Comparison of ENCODE assay signal across 31 cellular contexts in genomic region chr2:182854405-182855105, GRCh38. TPM values are rescaled to one million over a fixed set of nuclear protein-coding genes. Genes with fewer than 3 reads are reported as not detected.
A peak's percentile ranks its signal among the peaks of the same experiment; 100 is the strongest.
DNase-seq lines count a peak whose midpoint lies in the region; ATAC-seq and TF ChIP-seq lines count a peak whose summit lies in the region.
"Had no signal": no experiment of that assay in that cellular context is flagged by ENCODE, and none has a peak within 500 bp of the region (broad histone marks: within the 10 kb centered on the region; RNA-seq: fewer than 3 reads in every experiment).

No MANE protein-coding gene starts in this region.

- CTCF ChIA-PET in IMR-90 (lab: Yijun Ruan, JAX): no interaction called here

- no peak overlapping the region for H3K23ac ChIP-seq in IMR-90 (ENCODE audit: low read depth, low read length)

- BruUV-seq in IMR-90 (replicated peaks; lab: Mats Ljungman, UMichigan): no TSS peak

- no peak overlapping the region for H2AK9ac ChIP-seq in IMR-90 (replicated peaks; ENCODE audit: low read depth, low read length, poor library complexity)

- H3K9me3 Mint-ChIP-seq in chondrocyte (ENCODE audit: low read depth) (peaks cover 16% of the 10 kb centered on the region), nephron progenitor cell (peaks cover 23% of the 10 kb centered on the region), type B pancreatic cell (peaks cover 6% of the 10 kb centered on the region)
- H3K9me3 Mint-ChIP-seq: activated CD4-positive, alpha-beta memory T cell treated with anti-CD3 and anti-CD28 coated beads, Interleukin-2, amount 10 ng/mL, durations not matched to agents 7 days and 5 days; activated naive CD4-positive, alpha-beta T cell treated with anti-CD3 and anti-CD28 coated beads for 36 hours; activated T-helper 1 cell treated with anti-CD3 and anti-CD28 coated beads, Interleukin-12 subunit alpha, Interleukin-12 subunit beta, Interleukin-2, Interleukin-4 antibody, amounts not matched to agents 30 ng/mL and 10 ng/mL and 1 ng/mL, durations not matched to agents 14 hours and 24 hours and 36 hours had no signal

- ATAC-seq in IMR-90 (ENCODE audit: low read depth) (no peak), HG03108 (IDR thresholded peaks at IDR 0.05; ENCODE audit: unreplicated experiment) (no peak)
- ATAC-seq: HCT116; naive thymus-derived CD8-positive, alpha-beta T cell; Panc1; stimulated activated naive CD8-positive, alpha-beta T cell treated with anti-CD3 and anti-CD28 coated beads, Interleukin-15, Interleukin-2, amounts not matched to agents 100 U/mL and 50 U/mL, for 24 hours had no signal

- in situ Hi-C loops in IMR-90 (cut with MboI; ENCODE audit: low sequenced_read_pairs): no loop called here

- intact Hi-C loops in IMR-90 (cut with micrococcal nuclease): no loop called here

- no peak overlapping the region for H3K18ac ChIP-seq in IMR-90 (ENCODE audit: low read depth, low read length)

- no peak overlapping the region for H2BK15ac ChIP-seq in IMR-90 (ENCODE audit: low read depth, low read length)

- TF ChIP-seq RAD21 in IMR-90 (IDR thresholded peaks at IDR 0.05; ENCODE audit: low read length): no peak

- H3K4me3 ChIP-seq in IMR-90 (ENCODE audit: insufficient read depth, low read depth, low read length): no peak overlapping the region
- H3K4me3 ChIP-seq: breast epithelium, left ventricle myocardium inferior, testis had no signal

- H2BK120ac ChIP-seq in IMR-90 (ENCODE audit: low read depth, low read length): no peak overlapping the region

- H3K4me2 ChIP-seq in IMR-90 (ENCODE audit: low read depth, low read length): no peak overlapping the region

- no peak overlapping the region for H2BK20ac ChIP-seq in IMR-90 (ENCODE audit: low read depth, low read length)

- no peak overlapping the region for H3K4me3 Mint-ChIP-seq in chondrocyte (ENCODE audit: unreplicated experiment)
- no peak overlapping the region for H3K4me3 Mint-ChIP-seq in nephron progenitor cell
- peak overlapping the region; percentile 7 for H3K4me3 Mint-ChIP-seq in type B pancreatic cell
- H3K4me3 Mint-ChIP-seq: activated CD4-positive, alpha-beta memory T cell treated with anti-CD3 and anti-CD28 coated beads, Interleukin-2, amount 10 ng/mL, durations not matched to agents 7 days and 5 days; activated naive CD4-positive, alpha-beta T cell treated with anti-CD3 and anti-CD28 coated beads for 36 hours; activated T-helper 1 cell treated with anti-CD3 and anti-CD28 coated beads, Interleukin-12 subunit alpha, Interleukin-12 subunit beta, Interleukin-2, Interleukin-4 antibody, amounts not matched to agents 30 ng/mL and 10 ng/mL and 1 ng/mL, durations not matched to agents 14 hours and 24 hours and 36 hours; CD8-positive, alpha-beta memory T cell; naive thymus-derived CD8-positive, alpha-beta T cell had no signal

- 33% methylated on average over 1 of the region's 4 CpGs; no CpG with 5 or more reads in 1 of the 2 experiments for WGBS in IMR-90 (ENCODE audit: extremely low coverage in 2 of 2, insufficient read length in 1 of 2), 2 experiments

- H3K9ac ChIP-seq in IMR-90 (ENCODE audit: low read depth, low read length): no peak overlapping the region

- no peak overlapping the region for H3K4ac ChIP-seq in IMR-90 (ENCODE audit: low read depth, low read length)

- no peaks in the 10 kb centered on the region for H4K20me1 ChIP-seq in IMR-90 (ENCODE audit: insufficient read depth, low read length)

- H2AFZ ChIP-seq in IMR-90 (replicated peaks; ENCODE audit: low read length, poor library complexity): no peak overlapping the region

- dilution Hi-C loops in IMR-90 (cut with HindIII; ENCODE audit: low sequenced_read_pairs, unreplicated experiment): no loop called here

- H3K4me1 Mint-ChIP-seq in chondrocyte (ENCODE audit: low read depth): peaks cover 35% of the 10 kb centered on the region
- peaks cover 8% of the 10 kb centered on the region for H3K4me1 Mint-ChIP-seq in nephron progenitor cell
- peaks cover 23% of the 10 kb centered on the region for H3K4me1 Mint-ChIP-seq in type B pancreatic cell (ENCODE audit: unreplicated experiment)
- H3K4me1 Mint-ChIP-seq: activated CD4-positive, alpha-beta memory T cell treated with anti-CD3 and anti-CD28 coated beads, Interleukin-2, amount 10 ng/mL, durations not matched to agents 7 days and 5 days; CD8-positive, alpha-beta memory T cell; naive thymus-derived CD8-positive, alpha-beta T cell had no signal

- H3K27ac Mint-ChIP-seq in chondrocyte (ENCODE audit: unreplicated experiment) (peak overlapping the region; percentile 13), nephron progenitor cell (peak overlapping the region; percentile 48), type B pancreatic cell (peak overlapping the region; percentile 30)
- H3K27ac Mint-ChIP-seq: activated CD4-positive, alpha-beta memory T cell treated with anti-CD3 and anti-CD28 coated beads, Interleukin-2, amount 10 ng/mL, durations not matched to agents 7 days and 5 days; activated naive CD4-positive, alpha-beta T cell treated with anti-CD3 and anti-CD28 coated beads for 36 hours; activated T-helper 1 cell treated with anti-CD3 and anti-CD28 coated beads, Interleukin-12 subunit alpha, Interleukin-12 subunit beta, Interleukin-2, Interleukin-4 antibody, amounts not matched to agents 30 ng/mL and 10 ng/mL and 1 ng/mL, durations not matched to agents 14 hours and 24 hours and 36 hours; CD8-positive, alpha-beta memory T cell; naive thymus-derived CD8-positive, alpha-beta T cell had no signal

- no peak overlapping the region for H4K5ac ChIP-seq in IMR-90 (ENCODE audit: low read depth, low read length)

- H2BK5ac ChIP-seq in IMR-90 (ENCODE audit: low read depth, low read length, poor library complexity, severe bottlenecking): no peak overlapping the region

- H3K4me1 ChIP-seq in IMR-90 (ENCODE audit: control insufficient read depth, insufficient read depth, low read length): no peaks in the 10 kb centered on the region; the same call in 1 of the 2 replicates
- H3K4me1 ChIP-seq: breast epithelium, left ventricle myocardium inferior, testis had no signal

- no peak overlapping the region for H3K56ac ChIP-seq in IMR-90 (ENCODE audit: extremely low read depth, insufficient read depth, low read length)

- no peak overlapping the region for H2AK5ac ChIP-seq in IMR-90 (ENCODE audit: low read depth, low read length)

- H3K27me3 ChIP-seq in IMR-90 (ENCODE audit: control insufficient read depth, insufficient read depth, low read length): peaks cover 1% of the 10 kb centered on the region; the same call in 1 of the 2 replicates
- H3K27me3 ChIP-seq: breast epithelium, testis had no signal

- H4K8ac ChIP-seq in IMR-90 (ENCODE audit: low read depth in 2 of 2, low read length in 2 of 2): no peak overlapping the region

- no peak overlapping the region for H3K14ac ChIP-seq in IMR-90 (replicated peaks; ENCODE audit: low read depth, low read length)

- TF ChIP-seq CTCF in IMR-90 (conservative IDR thresholded peaks at IDR 0.05; ENCODE audit: low read depth, low read length) (no peak), chondrocyte (IDR thresholded peaks at IDR 0.05) (no peak), nephron progenitor cell (IDR thresholded peaks at IDR 0.05) (no peak), type B pancreatic cell (conservative IDR thresholded peaks at IDR 0.05) (no peak)

- H3K9me1 ChIP-seq in IMR-90 (ENCODE audit: insufficient read depth, low read length): no peaks in the 10 kb centered on the region

- peaks cover 2% of the 10 kb centered on the region for H3K36me3 Mint-ChIP-seq in chondrocyte (ENCODE audit: low read depth)
- H3K36me3 Mint-ChIP-seq in nephron progenitor cell (ENCODE audit: low read depth): peaks cover 39% of the 10 kb centered on the region
- H3K36me3 Mint-ChIP-seq in type B pancreatic cell: peaks cover 20% of the 10 kb centered on the region
- H3K36me3 Mint-ChIP-seq: CD8-positive, alpha-beta memory T cell had no signal

- H3K79me1 ChIP-seq in IMR-90 (ENCODE audit: low read depth in 1 of 2, low read length in 2 of 2): no peaks in the 10 kb centered on the region

- H3K27me3 Mint-ChIP-seq in chondrocyte (ENCODE audit: low read depth): no peaks in the 10 kb centered on the region
- H3K27me3 Mint-ChIP-seq in nephron progenitor cell (ENCODE audit: low read depth, poor library complexity): no peaks in the 10 kb centered on the region
- H3K27me3 Mint-ChIP-seq in type B pancreatic cell: no peaks in the 10 kb centered on the region

- no peak for TF ChIP-seq POLR2A in IMR-90 (IDR thresholded peaks at IDR 0.05; ENCODE audit: low read depth, low read length)

- no peaks in the 10 kb centered on the region for H3K9me3 ChIP-seq in IMR-90 (ENCODE audit: control insufficient read depth, insufficient read depth, low read length)
- H3K9me3 ChIP-seq: breast epithelium, testis had no signal

- H3K27ac ChIP-seq in IMR-90 (ENCODE audit: insufficient read depth, low read length): no peak overlapping the region
- H3K27ac ChIP-seq: breast epithelium, left ventricle myocardium inferior, testis had no signal

- H3K36me3 ChIP-seq in IMR-90 (ENCODE audit: control insufficient read depth, insufficient read depth, low read length): no peaks in the 10 kb centered on the region
- H3K36me3 ChIP-seq: breast epithelium, left ventricle myocardium inferior had no signal

- H4K91ac ChIP-seq in IMR-90 (ENCODE audit: insufficient read depth, low read depth, low read length): no peak overlapping the region

- POLR2A ChIA-PET in IMR-90 (lab: Charles Lee; ENCODE audit: unreplicated experiment): no interaction called here

- DNase-seq in IMR-90 (peak; percentile 10), chondrocyte (ENCODE audit: low spot score) (no peak), nephron progenitor cell (no peak), type B pancreatic cell (ENCODE audit: extremely low spot score, unreplicated experiment) (no peak), retina (no peak), activated gamma-delta T cell (lab: John Stamatoyannopoulos, UW) (no peak)
- DNase-seq: activated CD4-positive, alpha-beta memory T cell treated with anti-CD3 and anti-CD28 coated beads, Interleukin-2, amount 10 ng/mL, durations not matched to agents 7 days and 5 days; activated CD4-positive, CD25-positive, alpha-beta regulatory T cell treated with anti-CD3 and anti-CD28 coated beads, Interleukin-2, amount 50 U/mL, for 72 hours; activated CD8-positive, alpha-beta memory T cell treated with anti-CD3 and anti-CD28 coated beads, Interleukin-2, amount 50 U/mL, for 4 hours; activated naive CD4-positive, alpha-beta T cell treated with anti-CD3 and anti-CD28 coated beads for 36 hours; CD8-positive, alpha-beta memory T cell; DMS 273 treated with DMSO at 0.1 percent for 48 hours; effector CD4-positive, alpha-beta T cell; Karpas-422; left ventricle myocardium inferior; midbrain; naive thymus-derived CD8-positive, alpha-beta T cell; NCI-H146; NCI-H226; NCI-H526 treated with DMSO at 0.1 percent for 48 hours; SHP77; stimulated activated CD4-positive, alpha-beta T cell treated with anti-CD3 and anti-CD28 coated beads, Interleukin-1b, Interleukin-23, amount 100 ng/mL, for 48 hours; stimulated activated naive CD8-positive, alpha-beta T cell treated with anti-CD3 and anti-CD28 coated beads, Interleukin-15, Interleukin-2, amounts not matched to agents 100 U/mL and 50 U/mL, for 24 hours; T-helper 2 cell; testis had no signal

RNA-seq across cellular contexts. Expression of gene FRZB, which starts 11.9 kb away (rescaled TPM):
- total RNA-seq in IMR-90 (2012; rRNA removed) (0.18 and 0.28 TPM in 2 replicates), chondrocyte (13.8 to 31.6 TPM (median 15.0 TPM) in 3 replicates), type B pancreatic cell (ENCODE audit: low replicate concordance) (3.6 and 17.1 TPM in 2 replicates)
- polyA plus RNA-seq in IMR-90 (2012; rRNA removed): 1.1 and 1.2 TPM in 2 replicates
- 1.1 and 1.9 TPM in 2 replicates for polyA plus RNA-seq in IMR-90 (2012; cell fraction: cytosol; rRNA removed)
- polyA plus RNA-seq in IMR-90 (2012; cell fraction: nucleus; rRNA removed; ENCODE audit: low replicate concordance): 0.33 and 0.64 TPM in 2 replicates
- total RNA-seq: activated CD4-positive, alpha-beta memory T cell treated with anti-CD3 and anti-CD28 coated beads, Interleukin-2, amount 10 ng/mL, durations not matched to agents 7 days and 5 days; activated naive CD4-positive, alpha-beta T cell treated with anti-CD3 and anti-CD28 coated beads for 36 hours; activated T-helper 1 cell treated with anti-CD3 and anti-CD28 coated beads, Interleukin-12 subunit alpha, Interleukin-12 subunit beta, Interleukin-2, Interleukin-4 antibody, amounts not matched to agents 30 ng/mL and 10 ng/mL and 1 ng/mL, durations not matched to agents 14 hours and 24 hours and 36 hours; CD8-positive, alpha-beta memory T cell; naive thymus-derived CD8-positive, alpha-beta T cell; renal cortical epithelial cell had no signal
- polyA plus RNA-seq: CD8-positive, alpha-beta memory T cell; naive thymus-derived CD8-positive, alpha-beta T cell had no signal
